In genomic region chr7:116864084-116864483, GRCh38 we compare ENCODE assay signal across 8 cellular contexts. TPM values are rescaled to one million over a fixed set of nuclear protein-coding genes. Genes with fewer than 3 reads are reported as not detected.
DNase-seq lines count a peak whose midpoint lies in the region; ATAC-seq and TF ChIP-seq lines count a peak whose summit lies in the region.

No MANE protein-coding gene starts in this region.

- no peak for TF ChIP-seq RAD21 in liver (IDR thresholded peaks at IDR 0.05)

- intact Hi-C loops in transverse colon (cut with DNase I; ENCODE audit: low total_unique reads), result no loop called here

- no peak for ATAC-seq in activated T-cell treated with anti-CD3 and anti-CD28 coated beads, Interleukin-2, amount 50 U/mL, for 4 hours
- ATAC-seq in activated naive CD8-positive, alpha-beta T cell treated with anti-CD3 and anti-CD28 coated beads, Interleukin-2, amount 50 U/mL, for 24 hours, result no peak
- no peak for ATAC-seq in GM21528 (IDR thresholded peaks at IDR 0.05; ENCODE audit: low FRiP score, unreplicated experiment)

- peaks cover 2 to 23% (median 15%) of the 10 kb centered on the region in 4 donors for H3K4me1 ChIP-seq in liver (ENCODE audit: control insufficient read depth in 4 of 4, insufficient read depth in 4 of 4, low read length in 3 of 4)
- H3K4me1 ChIP-seq in transverse colon, result peaks cover 5 to 40% (median 26%) of the 10 kb centered on the region in 4 donors

- H3K27ac Mint-ChIP-seq in activated naive CD8-positive, alpha-beta T cell treated with anti-CD3 and anti-CD28 coated beads, Interleukin-2, amount 50 U/mL, for 24 hours, result peak overlapping the region; percentile 87

- DNase-seq in activated T-cell treated with anti-CD3 and anti-CD28 coated beads, Interleukin-2, amount 50 U/mL, for 4 hours, result no peak
- no peak for DNase-seq in activated T-cell treated with anti-CD3 and anti-CD28 coated beads, Interleukin-2, amount 50 U/mL, for 48 hours
- no peak for DNase-seq in activated naive CD8-positive, alpha-beta T cell treated with anti-CD3 and anti-CD28 coated beads, Interleukin-2, amount 50 U/mL, for 24 hours
- no peak for DNase-seq in transverse colon
- DNase-seq in medulla oblongata (ENCODE audit: extremely low spot score), result no peak
- no peak for DNase-seq in stimulated activated CD4-positive, alpha-beta T cell treated with anti-CD3 and anti-CD28 coated beads, Interleukin-15, amount 100 ng/mL, for 24 hours

- H3K27me3 ChIP-seq in liver (ENCODE audit: control insufficient read depth in 4 of 4, insufficient read depth in 4 of 4, low read length in 3 of 4) (no peaks in the 10 kb centered on the region), transverse colon (no peaks in the 10 kb centered on the region)

- H3K9me3 ChIP-seq in liver (ENCODE audit: control insufficient read depth in 4 of 4, low read length in 3 of 4) (no peaks in the 10 kb centered on the region), transverse colon (no peaks in the 10 kb centered on the region)

- peak overlapping the region; percentile 77 to 95 (median 87) for H3K4me3 ChIP-seq in liver (ENCODE audit: low read depth in 1 of 3, low read length in 3 of 3)
- peak overlapping the region in 3 of 4 donors; percentile 75 to 98 (median 78) for H3K4me3 ChIP-seq in transverse colon

- TF ChIP-seq CTCF in liver (IDR thresholded peaks at IDR 0.05; ENCODE audit: low read depth, low read length, missing input control) (no peak), transverse colon (IDR thresholded peaks at IDR 0.05) (no peak)

- 58% methylated on average over 4 of the region's 4 CpGs for WGBS in liver
- 6 to 23% methylated on average over 4 of the region's 4 CpGs for WGBS in transverse colon (ENCODE audit: low coverage in 1 of 2), 2 donors

- H3K4me1 Mint-ChIP-seq in activated T-cell treated with anti-CD3 and anti-CD28 coated beads, Interleukin-2, amount 50 U/mL, for 4 hours (ENCODE audit: low read depth), result peaks cover 53% of the 10 kb centered on the region
- peaks cover 50% of the 10 kb centered on the region for H3K4me1 Mint-ChIP-seq in activated naive CD8-positive, alpha-beta T cell treated with anti-CD3 and anti-CD28 coated beads, Interleukin-2, amount 50 U/mL, for 24 hours

- peak overlapping the region; percentile 98 for H3K4me3 Mint-ChIP-seq in activated T-cell treated with anti-CD3 and anti-CD28 coated beads, Interleukin-2, amount 50 U/mL, for 4 hours
- H3K4me3 Mint-ChIP-seq in activated naive CD8-positive, alpha-beta T cell treated with anti-CD3 and anti-CD28 coated beads, Interleukin-2, amount 50 U/mL, for 24 hours, result peak overlapping the region; percentile 90

- in situ Hi-C loops in transverse colon (cut with MboI; ENCODE audit: low pct_ligation_motif_present in 1 of 4, low pct_unique_long_range_greater_than_20kb in 1 of 4, low sequenced_read_pairs in 3 of 4), result no loop called here

- peaks cover 5% of the 10 kb centered on the region for H3K27me3 Mint-ChIP-seq in activated T-cell treated with anti-CD3 and anti-CD28 coated beads, Interleukin-2, amount 50 U/mL, for 4 hours (ENCODE audit: low read depth)
- H3K27me3 Mint-ChIP-seq in activated naive CD8-positive, alpha-beta T cell treated with anti-CD3 and anti-CD28 coated beads, Interleukin-2, amount 50 U/mL, for 24 hours, result peaks cover 5% of the 10 kb centered on the region

- H3K36me3 ChIP-seq in liver (ENCODE audit: control insufficient read depth in 4 of 4, insufficient read depth in 3 of 4, low read depth in 1 of 4, low read length in 3 of 4) (no peaks in the 10 kb centered on the region), transverse colon (no peaks in the 10 kb centered on the region)

- peak overlapping the region; percentile 71 to 97 for H3K9ac ChIP-seq in liver (ENCODE audit: low read depth in 1 of 2, low read length in 2 of 2)

- TF ChIP-seq EP300 in transverse colon (IDR thresholded peaks at IDR 0.05; ENCODE audit: low read depth), result no peak

- no peak for TF ChIP-seq POLR2A in transverse colon (IDR thresholded peaks at IDR 0.05)

- H3K36me3 Mint-ChIP-seq in activated T-cell treated with anti-CD3 and anti-CD28 coated beads, Interleukin-2, amount 50 U/mL, for 4 hours (ENCODE audit: insufficient read depth), result peaks cover 6% of the 10 kb centered on the region
- H3K36me3 Mint-ChIP-seq in activated naive CD8-positive, alpha-beta T cell treated with anti-CD3 and anti-CD28 coated beads, Interleukin-2, amount 50 U/mL, for 24 hours (ENCODE audit: low read depth), result peaks cover 13% of the 10 kb centered on the region

- peak overlapping the region; percentile 94 to 99 for H3K27ac ChIP-seq in liver (ENCODE audit: low read depth in 1 of 2, low read length in 2 of 2)
- H3K27ac ChIP-seq in transverse colon, result peak overlapping the region; percentile 96 to 99 (median 98)

- no peaks in the 10 kb centered on the region for H3K9me3 Mint-ChIP-seq in activated T-cell treated with anti-CD3 and anti-CD28 coated beads, Interleukin-2, amount 50 U/mL, for 4 hours
- H3K9me3 Mint-ChIP-seq in activated naive CD8-positive, alpha-beta T cell treated with anti-CD3 and anti-CD28 coated beads, Interleukin-2, amount 50 U/mL, for 24 hours, result peaks cover 3% of the 10 kb centered on the region

TF ChIP-seq in liver, 16 proteins besides CTCF, POLR2A, EP300 and RAD21:
- no peak for TF ChIP-seq NR2F2 (IDR thresholded peaks at IDR 0.05)
- TF ChIP-seq RXRA (IDR thresholded peaks at IDR 0.05), result no peak
- no peak for TF ChIP-seq MAX (IDR thresholded peaks at IDR 0.05)
- no peak for TF ChIP-seq HNF4A (conservative IDR thresholded peaks at IDR 0.05)
- no peak for TF ChIP-seq JUND (IDR thresholded peaks at IDR 0.05)
- TF ChIP-seq SP1 (IDR thresholded peaks at IDR 0.05), result no peak
- TF ChIP-seq FOXA1 (IDR thresholded peaks at IDR 0.05), result no peak
- no peak for TF ChIP-seq REST (IDR thresholded peaks at IDR 0.05)
- no peak for TF ChIP-seq GABPA (IDR thresholded peaks at IDR 0.05 in 1 of 2, conservative IDR thresholded peaks at IDR 0.05 in 1 of 2)
- no peak for TF ChIP-seq YY1 (IDR thresholded peaks at IDR 0.05)
- no peak for TF ChIP-seq ATF3 (IDR thresholded peaks at IDR 0.05)
- TF ChIP-seq EGR1 (IDR thresholded peaks at IDR 0.05; ENCODE audit: low read depth in 2 of 2), result no peak
- no peak for TF ChIP-seq FOXA2 (IDR thresholded peaks at IDR 0.05)
- TF ChIP-seq ZBTB33 (IDR thresholded peaks at IDR 0.05), result no peak
- TF ChIP-seq HNF4G (IDR thresholded peaks at IDR 0.05), result no peak
- no peak for TF ChIP-seq TAF1 (conservative IDR thresholded peaks at IDR 0.05)

RNA-seq across cellular contexts. Expression of gene CAPZA2, which starts 1.7 kb away (rescaled TPM):
- total RNA-seq in activated T-cell treated with anti-CD3 and anti-CD28 coated beads, Interleukin-2, amount 50 U/mL, for 4 hours, result 100 to 1,000 TPM; 172 to 178 (median 175) TPM
- total RNA-seq in liver (10 to 100 TPM; 64.3 to 90.0 TPM), transverse colon (100 to 1,000 TPM in 1 of 4 donors, 10 to 100 TPM in 3; 74.4 to 133 (median 88.5) TPM)
- 10 to 100 TPM; 45.1 to 73.9 TPM for polyA plus RNA-seq in liver
